Comparison of ENCODE assay signal across 2 cellular contexts in genomic region chr11:68106165-68106940, GRCh38.
TF ChIP-seq lines count a peak whose summit lies in the region.

No MANE protein-coding gene starts in this region.

TF ChIP-seq in HEK293, 187 proteins besides CTCF, POLR2A, EP300 and RAD21 (continued from another document and continues in another):
- TF ChIP-seq ZNF148 (tag by site-specific recombination; IDR thresholded peaks at IDR 0.05; ENCODE audit: borderline replicate concordance) (no peak), ZNF146 (tag by site-specific recombination; IDR thresholded peaks at IDR 0.05) (no peak), KLF17 (tag by site-specific recombination; IDR thresholded peaks at IDR 0.05) (no peak), PRDM1 (tag by site-specific recombination; IDR thresholded peaks at IDR 0.05) (no peak), ZNF174 (tag by site-specific recombination; IDR thresholded peaks at IDR 0.05) (no peak), ZNF629 (tag by site-specific recombination; IDR thresholded peaks at IDR 0.05) (peak; percentile 54), ZNF610 (tag by site-specific recombination; IDR thresholded peaks at IDR 0.05; ENCODE audit: borderline replicate concordance) (no peak), ZNF473 (tag by site-specific recombination; IDR thresholded peaks at IDR 0.05) (no peak), ZBTB48 (tag by site-specific recombination; IDR thresholded peaks at IDR 0.05) (no peak), PRDM6 (tag by site-specific recombination; IDR thresholded peaks at IDR 0.05) (peak; percentile 53), KLF8 (tag by site-specific recombination; IDR thresholded peaks at IDR 0.05) (peak; percentile 36; the same call in 1 of the 2 replicates), MYNN (tag by site-specific recombination; IDR thresholded peaks at IDR 0.05; ENCODE audit: borderline replicate concordance) (no peak), ZNF426 (tag by site-specific recombination; IDR thresholded peaks at IDR 0.05) (no peak), REPIN1 (tag by site-specific recombination; IDR thresholded peaks at IDR 0.05; ENCODE audit: low read depth) (no peak), HOXC10 (CRISPR knock-in tag; IDR thresholded peaks at IDR 0.05) (no peak), ZNF133 (tag by site-specific recombination; IDR thresholded peaks at IDR 0.05) (no peak), ZNF792 (tag by site-specific recombination; IDR thresholded peaks at IDR 0.05) (no peak), ATF2 (tag by site-specific recombination; IDR thresholded peaks at IDR 0.05; ENCODE audit: low read depth) (no peak), ZNF112 (tag by site-specific recombination; IDR thresholded peaks at IDR 0.05) (no peak), ZNF398 (tag by site-specific recombination; IDR thresholded peaks at IDR 0.05) (no peak)

TF ChIP-seq in K562, 482 proteins besides CTCF, POLR2A, EP300 and RAD21 (continued from another document):
- TF ChIP-seq MIER1 (IDR thresholded peaks at IDR 0.05; ENCODE audit: low read depth), result no peak
- no peak for TF ChIP-seq WHSC1 (IDR thresholded peaks at IDR 0.05; ENCODE audit: low read length)
- peak; percentile 43 for TF ChIP-seq TCF3 (CRISPR knock-in tag; IDR thresholded peaks at IDR 0.05)
